Comparison of ENCODE assay signal across 11 cellular contexts in the genomic region with DNA sequence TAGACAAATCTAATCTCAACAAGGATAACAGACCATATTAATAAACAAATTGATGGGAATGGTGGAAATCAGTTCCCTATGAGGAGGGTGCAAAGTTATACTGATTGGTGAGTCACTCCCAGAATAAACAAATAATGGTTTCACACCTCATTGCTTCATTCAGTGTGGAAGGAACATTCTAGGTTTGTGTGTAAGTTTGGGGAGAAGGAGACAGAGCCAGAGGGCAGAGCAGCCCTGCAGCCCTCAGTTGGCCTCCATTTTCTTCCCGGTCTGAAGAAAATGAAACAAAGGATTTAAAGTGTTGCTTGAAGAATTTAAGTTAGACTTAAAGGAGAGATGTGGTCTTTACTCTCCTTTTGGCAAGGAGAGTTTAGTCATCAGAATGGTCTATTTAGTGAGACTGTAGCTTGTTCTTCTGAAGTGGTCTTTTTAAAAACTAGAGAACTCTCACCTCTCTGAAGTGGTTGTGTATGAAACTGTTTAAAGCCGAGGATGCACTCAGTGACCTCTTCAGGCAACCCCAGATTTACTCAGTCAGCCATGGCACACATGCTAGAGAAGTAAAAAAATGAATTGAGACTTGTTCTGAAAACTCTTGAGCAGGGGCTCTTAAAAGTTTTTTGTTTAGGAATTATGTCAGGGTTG. TPM values are rescaled to one million over a fixed set of nuclear protein-coding genes. Genes with fewer than 3 reads are reported as not detected.
A peak's percentile ranks its signal among the peaks of the same experiment; 100 is the strongest.
DNase-seq lines count a peak whose midpoint lies in the region; ATAC-seq and TF ChIP-seq lines count a peak whose summit lies in the region.
"Had no signal": no experiment of that assay in that cellular context is flagged by ENCODE, and none has a peak within 500 bp of the region (broad histone marks: within the 10 kb centered on the region; RNA-seq: fewer than 3 reads in every experiment).

No MANE protein-coding gene starts in this region.

- no peak overlapping the region; the same call in 1 of the 2 replicates for H3K9ac ChIP-seq in KMS-11

- H3K9me3 ChIP-seq in sigmoid colon = no peaks in the 10 kb centered on the region
- H3K9me3 ChIP-seq: prostate gland, testis had no signal

- WGBS in sigmoid colon, 2 donors = 24 to 43% methylated on average over 2 of the region's 2 CpGs

- no peak for TF ChIP-seq POLR2A in sigmoid colon (IDR thresholded peaks at IDR 0.05)

- no peaks in the 10 kb centered on the region for H3K36me3 ChIP-seq in KMS-11 (ENCODE audit: insufficient read depth)
- H3K36me3 ChIP-seq in sigmoid colon = no peaks in the 10 kb centered on the region
- H3K36me3 ChIP-seq: prostate gland had no signal

- DNase-seq in naive B cell = no peak
- DNase-seq in T1000 (lab: John Stamatoyannopoulos, UW) = no peak
- DNase-seq in sigmoid colon = no peak
- no peak for DNase-seq in HFFc6
- DNase-seq in Right ventricle myocardium superior = no peak
- DNase-seq: testis had no signal

- H3K27ac ChIP-seq in KMS-11 (peak overlapping the region; percentile 35), sigmoid colon (no peak overlapping the region)
- H3K27ac ChIP-seq: epithelial cell of prostate, prostate gland, testis had no signal

- H3K27me3 Mint-ChIP-seq in naive B cell (no peaks in the 10 kb centered on the region), HFFc6 (ENCODE audit: insufficient read depth) (no peaks in the 10 kb centered on the region; the same call in 1 of the 2 replicates)

- H3K4me2 ChIP-seq in KMS-11 = peak overlapping the region; percentile 51

- H3K27ac Mint-ChIP-seq in naive B cell = peak overlapping the region in 1 of 6 donors; percentile 99
- no peak overlapping the region for H3K27ac Mint-ChIP-seq in HFFc6

- H3K4me3 ChIP-seq in KMS-11 (IDR thresholded peaks at IDR 0.05; ENCODE audit: insufficient read depth, low read depth, low read length) = no peak overlapping the region
- H3K4me3 ChIP-seq in sigmoid colon = no peak overlapping the region
- H3K4me3 ChIP-seq: prostate gland, testis had no signal

- H3K36me3 Mint-ChIP-seq in naive B cell = peaks cover 13 to 19% of the 10 kb centered on the region in 2 donors
- no peaks in the 10 kb centered on the region for H3K36me3 Mint-ChIP-seq in HFFc6 (ENCODE audit: low read depth)

- no peak for TF ChIP-seq EP300 in sigmoid colon (IDR thresholded peaks at IDR 0.05)

- peaks cover 40% of the 10 kb centered on the region for H3K4me1 ChIP-seq in KMS-11 (ENCODE audit: low read depth, poor library complexity, severe bottlenecking)
- no peaks in the 10 kb centered on the region for H3K4me1 ChIP-seq in sigmoid colon
- H3K4me1 ChIP-seq: prostate gland, testis had no signal

- intact Hi-C loops in sigmoid colon (cut with DNase I) (no loop called here), Right ventricle myocardium superior (cut with DNase I) (no loop called here)

- H3K4me1 Mint-ChIP-seq in naive B cell = peaks cover 17 to 50% (median 42%) of the 10 kb centered on the region in 3 donors
- H3K4me1 Mint-ChIP-seq in HFFc6 (ENCODE audit: low read depth) = no peaks in the 10 kb centered on the region

- H4K20me1 ChIP-seq in KMS-11 (ENCODE audit: insufficient read depth) = peaks cover 5% of the 10 kb centered on the region; the same call in 1 of the 2 replicates

- TF ChIP-seq CTCF in KMS-11 (conservative IDR thresholded peaks at IDR 0.05; ENCODE audit: low read depth, low read length) = no peak
- no peak for TF ChIP-seq CTCF in sigmoid colon (IDR thresholded peaks at IDR 0.05)
- TF ChIP-seq CTCF in HFFc6 (IDR thresholded peaks at IDR 0.05) = no peak

- peak overlapping the region; percentile 1; the same call in 1 of the 2 replicates for H2AFZ ChIP-seq in KMS-11 (ENCODE audit: low read depth)

- peaks cover 11% of the 10 kb centered on the region; the same call in 1 of the 2 replicates for H3K79me2 ChIP-seq in KMS-11 (ENCODE audit: insufficient read depth, low read depth)

- no peaks in the 10 kb centered on the region for H3K9me3 Mint-ChIP-seq in naive B cell
- no peaks in the 10 kb centered on the region for H3K9me3 Mint-ChIP-seq in HFFc6

- H3K27me3 ChIP-seq in KMS-11 (ENCODE audit: insufficient read depth, low read depth) = no peaks in the 10 kb centered on the region
- H3K27me3 ChIP-seq in sigmoid colon = peaks cover 0 to 4% (median 0%) of the 10 kb centered on the region in 3 donors
- H3K27me3 ChIP-seq: testis had no signal

- ATAC-seq in GM18517 (IDR thresholded peaks at IDR 0.05; ENCODE audit: unreplicated experiment) = peak; percentile 60
- ATAC-seq in GM21737 (IDR thresholded peaks at IDR 0.05; ENCODE audit: unreplicated experiment) = peak; percentile 49
- peak; percentile 21 to 29 for ATAC-seq in naive B cell (ENCODE audit: low read depth in 2 of 2)
- ATAC-seq in Right ventricle myocardium superior (ENCODE audit: poor library complexity) = no peak

- peak overlapping the region in 2 of 8 donors; percentile 65 to 82 for H3K4me3 Mint-ChIP-seq in naive B cell
- no peak overlapping the region for H3K4me3 Mint-ChIP-seq in HFFc6

RNA-seq across cellular contexts. Expression of gene IKZF1, which starts 27.2 kb away (rescaled TPM):
- polyA plus RNA-seq in naive B cell (ENCODE audit: low read depth in 6 of 6) = 100 to 1,000 TPM; 127 to 347 (median 205) TPM
- total RNA-seq in sigmoid colon = 10 to 100 TPM in 1 of 4 donors, 1 to 10 TPM in 3; 5.5 to 20.5 (median 7.6) TPM
- polyA plus RNA-seq in sigmoid colon = 10 to 100 TPM in 1 of 3 donors, 1 to 10 TPM in 2; 1.8 to 29.9 (median 1.8) TPM
- total RNA-seq in HFFc6 (2021; fragmentation: NEBNext Ultra II Directional; extraction: Animal tissue kit (Norgen Biotek cat#: 25700)) = not detected
- total RNA-seq in Right ventricle myocardium superior = 2.4 TPM
